8 cellular contexts compared by ENCODE assay signal in the genomic region with DNA sequence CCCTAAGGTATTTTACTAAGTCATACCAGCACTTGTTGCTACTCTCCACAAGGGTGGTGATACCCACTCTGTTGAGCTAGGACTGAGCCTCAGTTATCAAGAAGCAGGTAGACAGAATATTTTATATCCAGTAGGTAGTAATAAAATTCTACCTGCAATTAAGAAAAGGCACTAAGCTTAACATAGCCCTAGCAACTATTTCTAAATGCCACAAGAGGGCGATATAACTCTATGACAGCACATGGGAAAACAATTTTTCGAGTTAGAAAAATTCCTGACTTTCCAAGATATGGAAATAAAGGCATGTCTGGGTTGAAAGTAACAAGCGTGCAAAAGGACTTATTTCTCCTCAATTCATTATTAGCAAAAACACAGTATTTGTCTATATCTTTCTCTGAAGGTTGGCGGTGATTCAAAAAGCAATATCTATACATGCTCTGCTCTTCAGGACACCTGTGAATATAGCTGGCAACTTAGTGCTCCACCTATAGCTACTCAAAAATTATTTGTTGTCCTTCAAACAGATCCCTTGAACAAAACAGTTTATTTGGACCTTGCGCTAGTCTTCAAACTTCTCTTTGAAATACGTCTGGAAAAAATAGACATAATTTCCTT. TPM values are rescaled to one million over a fixed set of nuclear protein-coding genes. Genes with fewer than 3 reads are reported as not detected.
DNase-seq lines count a peak whose midpoint lies in the region; ATAC-seq lines count a peak whose summit lies in the region.

No MANE protein-coding gene starts in this region.

- DNase-seq in NCI-H1092 treated with DMSO at 0.1 percent for 48 hours (lab: John Stamatoyannopoulos, UW): peak; percentile 16
- no peak for DNase-seq in NCI-H1092 (lab: John Stamatoyannopoulos, UW)
- DNase-seq in M059J (ENCODE audit: low read depth): peak; percentile 35
- DNase-seq in astrocyte of the hippocampus (ENCODE audit: low read depth, low spot score): peak; percentile 69
- peak; percentile 61 for DNase-seq in kidney tubule cell (ENCODE audit: low spot score)
- DNase-seq in activated naive CD4-positive, alpha-beta T cell treated with anti-CD3 and anti-CD28 coated beads, Interleukin-2, amount 50 U/mL, for 16 hours: no peak
- no peak for DNase-seq in cortex of kidney (lab: John Stamatoyannopoulos, UW)

- ATAC-seq in HG02642 (IDR thresholded peaks at IDR 0.05; ENCODE audit: poor library complexity, unreplicated experiment): no peak

RNA-seq across cellular contexts. Expression of a gene that starts 14.7 kb away (rescaled TPM):
- 3.7 and 5.0 TPM in 2 replicates for total RNA-seq in M059J (2014; rRNA removed; shearing (Covaris generic))

Comparison
In these comparisons a context has a peak if more than half of its experiments do, and no peak if none do; other contexts are left out.
1. DNase-seq: peak in NCI-H1092 treated with DMSO at 0.1 percent for 48 hours (single experiment), M059J (single experiment), astrocyte of the hippocampus (single experiment) and kidney tubule cell (single experiment); none in NCI-H1092 (single experiment), activated naive CD4-positive, alpha-beta T cell treated with anti-CD3 and anti-CD28 coated beads, Interleukin-2, amount 50 U/mL, for 16 hours (single experiment) and cortex of kidney (single experiment).